In the genomic region with DNA sequence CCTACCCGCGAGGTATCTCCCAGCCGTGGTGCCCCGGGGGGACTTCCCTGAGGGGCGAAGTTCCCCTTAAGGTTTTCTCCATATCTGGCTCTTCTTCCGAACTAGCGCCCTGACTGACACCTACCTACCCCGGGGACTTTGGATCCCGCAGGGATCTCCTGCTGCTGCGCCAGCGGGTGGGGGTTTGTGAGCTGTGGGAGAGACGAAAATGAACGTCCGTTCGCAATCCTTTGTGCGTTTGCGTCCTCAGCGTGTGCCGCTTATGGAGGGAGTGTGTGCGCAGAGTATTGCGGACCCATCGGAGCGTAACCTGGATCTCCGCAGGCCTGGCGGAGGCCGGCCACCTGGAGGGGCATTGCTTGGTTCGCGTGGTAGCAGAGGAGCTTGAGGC, we compare ENCODE assay signal across 8 cellular contexts. TPM values are rescaled to one million over a fixed set of nuclear protein-coding genes. Genes with fewer than 3 reads are reported as not detected.
DNase-seq lines count a peak whose midpoint lies in the region; ATAC-seq and TF ChIP-seq lines count a peak whose summit lies in the region.

No MANE protein-coding gene starts in this region.

- ATAC-seq in activated B cell treated with CpG ODN at 0.5 μM for 24 hours (ENCODE audit: low read depth) (no peak), esophagus mucosa (peak; percentile 46), upper lobe of left lung (ENCODE audit: low FRiP score in 2 of 2) (peak; percentile 64 to 70)

- peaks cover 33% of the 10 kb centered on the region for H3K36me3 Mint-ChIP-seq in activated B cell treated with CpG ODN at 0.5 μM for 24 hours (ENCODE audit: low read depth)

- no peaks in the 10 kb centered on the region for H4K20me1 ChIP-seq in GM23248 (ENCODE audit: insufficient read depth)

- intact Hi-C loops in activated B cell treated with CpG ODN at 0.5 μM for 24 hours (cut with micrococcal nuclease) = loop anchor here (5.0 kb wide), 1 partner anchor 37 kb away; no protein-coding TSS in a partner anchor

- no peaks in the 10 kb centered on the region for H3K27me3 Mint-ChIP-seq in activated B cell treated with CpG ODN at 0.5 μM for 24 hours

- H3K4me3 ChIP-seq in GM23248 (peak overlapping the region; percentile 89), muscle layer of duodenum (ENCODE audit: low read depth in 1 of 2, low read length in 2 of 2) (peak overlapping the region; percentile 94 to 96), upper lobe of left lung (peak overlapping the region; percentile 69 to 96 (median 74))

- H3F3A ChIP-seq in GM23248 (ENCODE audit: insufficient read depth) = peaks cover 29% of the 10 kb centered on the region

- POLR2A ChIA-PET in activated B cell treated with CpG ODN at 0.5 μM for 24 hours (lab: Charles Lee) = interaction anchor here (0.6 to 1.2 kb wide), 4 partner anchors 37 to 881 kb away, joined by 3 to 5 read pairs (median 3); a partner anchor contains a TSS

- peak overlapping the region; percentile 94 for H3K4me2 ChIP-seq in GM23248 (ENCODE audit: unreplicated experiment)

- H3K36me3 ChIP-seq in GM23248 (ENCODE audit: low read depth) (0 out of 2 replicates have a peak, but pooled peaks cover 15% of the 10 kb centered on the region), muscle layer of duodenum (ENCODE audit: control insufficient read depth in 1 of 2, insufficient read depth in 2 of 2, low read length in 2 of 2) (peaks cover 0 to 4% of the 10 kb centered on the region in 2 donors), upper lobe of left lung (peaks cover 0 to 11% (median 1%) of the 10 kb centered on the region in 4 donors)

- no peak for TF ChIP-seq CTCF in activated B cell treated with CpG ODN at 0.5 μM for 24 hours (IDR thresholded peaks at IDR 0.05)
- no peak for TF ChIP-seq CTCF in upper lobe of left lung (IDR thresholded peaks at IDR 0.05)

- H2AFZ ChIP-seq in GM23248 = peak overlapping the region; percentile 90

- no peak for TF ChIP-seq POLR2A in upper lobe of left lung (IDR thresholded peaks at IDR 0.05)

- H3K27ac Mint-ChIP-seq in activated B cell treated with CpG ODN at 0.5 μM for 24 hours = peak overlapping the region; percentile 70

- no peaks in the 10 kb centered on the region for H3K9me3 Mint-ChIP-seq in activated B cell treated with CpG ODN at 0.5 μM for 24 hours

- H3K9me3 ChIP-seq in GM23248 (ENCODE audit: low read depth) (no peaks in the 10 kb centered on the region), muscle layer of duodenum (ENCODE audit: control insufficient read depth in 1 of 2, low read length in 2 of 2) (no peaks in the 10 kb centered on the region), upper lobe of left lung (no peaks in the 10 kb centered on the region)

- 2 to 3% methylated on average over 28 of the region's 28 CpGs for WGBS in GM23248 (ENCODE audit: low coverage in 1 of 2, low lambda C conversion rate in 2 of 2, missing lambda C conversion rate in 2 of 2), 2 experiments
- WGBS in upper lobe of left lung, 2 donors = 0 to 1% methylated on average over 10 to 21 of the region's 28 CpGs

- H3K9ac ChIP-seq in GM23248 = peak overlapping the region; percentile 83

- H3K4me1 Mint-ChIP-seq in activated B cell treated with CpG ODN at 0.5 μM for 24 hours = peaks cover 30% of the 10 kb centered on the region

- CTCF ChIA-PET in activated B cell treated with CpG ODN at 0.5 μM for 24 hours (lab: Charles Lee) = no interaction called here

- peak; percentile 45 for DNase-seq in G401 (ENCODE audit: low spot score)
- DNase-seq in GM23248 = peak; percentile 65
- peak; percentile 46 for DNase-seq in LoVo (ENCODE audit: low spot score)
- DNase-seq in activated B cell treated with CpG ODN at 0.5 μM for 24 hours = no peak
- peak in 1 of 2 donors; percentile 23 for DNase-seq in upper lobe of left lung
- no peak for DNase-seq in hippocampal formation (lab: John Stamatoyannopoulos, UW)

- no peaks in the 10 kb centered on the region for H3K9me2 ChIP-seq in GM23248 (ENCODE audit: insufficient read depth)

- in situ Hi-C loops in G401 (cut with HindIII; ENCODE audit: low sequenced_read_pairs) (no loop called here), GM23248 (cut with MboI) (no loop called here)

- H3K4me1 ChIP-seq in GM23248 (ENCODE audit: insufficient read depth) (peaks cover 9% of the 10 kb centered on the region), muscle layer of duodenum (ENCODE audit: control insufficient read depth in 1 of 2, insufficient read depth in 2 of 2, low read length in 2 of 2) (peaks cover 8 to 30% of the 10 kb centered on the region in 2 donors), upper lobe of left lung (peaks cover 0 to 17% (median 14%) of the 10 kb centered on the region in 4 donors)

- no peak for TF ChIP-seq EP300 in upper lobe of left lung (IDR thresholded peaks at IDR 0.05)

- peaks cover 54% of the 10 kb centered on the region for H3K79me2 ChIP-seq in GM23248 (ENCODE audit: insufficient read depth)

- H3K27ac ChIP-seq in GM23248 = peak overlapping the region; percentile 76
- peak overlapping the region; percentile 55 for H3K27ac ChIP-seq in muscle layer of duodenum (ENCODE audit: low read length)
- H3K27ac ChIP-seq in upper lobe of left lung = peak overlapping the region; percentile 72 to 89 (median 80)

- peak overlapping the region; percentile 99 for H3K4me3 Mint-ChIP-seq in activated B cell treated with CpG ODN at 0.5 μM for 24 hours

- H3K27me3 ChIP-seq in GM23248 (replicated peaks; ENCODE audit: insufficient read depth) (no peaks in the 10 kb centered on the region), muscle layer of duodenum (ENCODE audit: low read depth, low read length) (no peaks in the 10 kb centered on the region), upper lobe of left lung (no peaks in the 10 kb centered on the region)

RNA-seq across cellular contexts. Expression of a gene that starts 0.6 kb away (rescaled TPM):
- 84.9 and 111 TPM in 2 replicates for total RNA-seq in G401 (2014; rRNA removed; shearing (Covaris generic))
- 35.7 and 37.8 TPM in 2 replicates for total RNA-seq in GM23248 (2014; rRNA removed; shearing (Covaris generic))
- polyA plus RNA-seq in GM23248 (2016; fragmentation: Nextera tagmentation; extraction: Ambion mirVana) = 49.8 and 56.1 TPM in 2 replicates
- total RNA-seq in activated B cell treated with CpG ODN at 0.5 μM for 24 hours (19.6 and 24.4 TPM in 2 replicates), esophagus mucosa (23.8 TPM), upper lobe of left lung (10 to 100 TPM; 10.3 to 31.1 (median 21.1) TPM)

Comparison
In these comparisons a context has a peak if more than half of its experiments do, and no peak if none do; other contexts are left out.
1. DNase-seq: peak in G401 (single experiment), GM23248 (single experiment) and LoVo (single experiment); none in activated B cell treated with CpG ODN at 0.5 μM for 24 hours (single experiment) and hippocampal formation (0 of 2).
2. Peak in every context shown above with its lines, with median percentiles within 50 percentile points of each other: H3K27ac ChIP-seq and H3K4me3 ChIP-seq.